ENCODE assay signal across 10 cellular contexts in genomic region chr12:98259667-98260066, GRCh38.
"Had no signal": no experiment of that assay in that cellular context is flagged by ENCODE, and none has a peak within 500 bp of the region (broad histone marks: within the 10 kb centered on the region; RNA-seq: fewer than 3 reads in every experiment).

No MANE protein-coding gene starts in this region.

- H3K27ac ChIP-seq: neural progenitor cell, right atrium auricular region had no signal

- H3K4me3 ChIP-seq: neural progenitor cell, right atrium auricular region, tibial nerve had no signal

- H2AFZ ChIP-seq: neural progenitor cell had no signal

- H3K9me3 ChIP-seq: right atrium auricular region, tibial nerve had no signal

- H3K9ac ChIP-seq: neural progenitor cell had no signal

- ATAC-seq: stimulated activated memory B cell treated with anti-CD40 and anti-IgM and Interleukin-4, amounts not matched to agents 10 μg/mL and 1 μg/mL and 100 μg/mL, for 72 hours had no signal

- H3K36me3 ChIP-seq: neural progenitor cell, right atrium auricular region, tibial nerve had no signal

- H3K27me3 ChIP-seq: neural progenitor cell, right atrium auricular region, tibial nerve had no signal

- DNase-seq: activated CD4-positive, alpha-beta T cell treated with anti-CD3 and anti-CD28 coated beads, Interleukin-2, amount 50 U/mL, for 1 hour; activated effector memory CD4-positive, alpha-beta T cell treated with Interleukin-2 at 50 U/mL for 16 hours; activated T-cell treated with anti-CD3 and anti-CD28 coated beads, Interleukin-2, amount 50 U/mL, for 24 hours; cortex of kidney; hippocampal formation; posterior cingulate gyrus had no signal

- H3K4me1 ChIP-seq: right atrium auricular region, tibial nerve had no signal

- H3K4me2 ChIP-seq: neural progenitor cell had no signal
